Comparison of ENCODE assay signal across 1 cellular context in the genomic region with DNA sequence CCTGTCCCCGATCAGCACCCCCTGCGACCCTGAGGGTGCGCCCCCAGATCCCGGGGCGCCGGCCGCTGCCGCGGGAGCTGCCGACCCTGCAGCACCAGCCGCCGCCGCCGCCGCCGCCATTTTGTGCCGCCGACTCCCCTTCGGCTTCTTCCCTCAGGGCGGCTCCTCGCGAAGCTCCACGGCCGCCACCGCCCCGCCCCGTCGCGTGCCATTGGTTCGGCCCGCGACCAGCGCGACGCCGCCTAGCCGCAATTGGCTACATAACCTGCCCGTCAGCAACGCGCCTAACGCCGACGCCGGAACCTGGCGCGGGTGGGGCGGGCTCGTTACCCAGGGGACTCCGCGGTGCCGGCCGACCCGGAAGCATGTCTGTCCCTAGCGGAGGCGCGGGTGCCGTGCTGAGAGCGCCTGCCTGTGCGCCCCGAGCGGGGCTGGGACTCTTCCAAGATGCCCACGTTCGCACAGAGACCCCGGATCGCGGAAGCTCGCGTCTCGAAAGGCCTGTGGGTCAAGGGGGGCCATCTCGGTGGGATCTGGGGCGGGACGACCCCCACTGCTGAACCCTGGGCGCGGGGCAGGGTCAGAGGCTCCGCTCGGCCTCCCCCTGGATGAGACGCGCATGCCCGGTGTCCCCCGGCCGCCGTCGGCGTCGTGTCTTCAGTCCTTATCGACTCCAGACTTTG.
A peak's percentile ranks its signal among the peaks of the same experiment; 100 is the strongest.
TF ChIP-seq lines count a peak whose summit lies in the region.

CCNL2 (minus strand) TSS at position 149 of the 683 bp plus-strand sequence; CDS start at position 120, 29 bp downstream.

TF ChIP-seq in K562, 482 proteins besides CTCF, POLR2A, EP300 and RAD21 (continued from another document and continues in another):
- TF ChIP-seq FOXJ2 (tag; IDR thresholded peaks at IDR 0.05): no peak
- peak; percentile 94 for TF ChIP-seq ZBTB40 (IDR thresholded peaks at IDR 0.05)
- no peak for TF ChIP-seq ZBTB40 (CRISPR knock-in tag; IDR thresholded peaks at IDR 0.05)
- peak; percentile 73 for TF ChIP-seq TAF9B (IDR thresholded peaks at IDR 0.05; ENCODE audit: partially characterized antibody)
- no peak for TF ChIP-seq SAFB (IDR thresholded peaks at IDR 0.05; ENCODE audit: borderline replicate concordance, low read depth, low read length)
- no peak; the same call in 1 of the 2 replicates for TF ChIP-seq ZNF263 (CRISPR knock-in tag; IDR thresholded peaks at IDR 0.05; ENCODE audit: borderline replicate concordance)
- TF ChIP-seq TARDBP (IDR thresholded peaks at IDR 0.05): 0 out of 2 replicates have a peak, but pooled peaks have one; percentile 17
- TF ChIP-seq ARID1B (IDR thresholded peaks at IDR 0.05): no peak; the same call in 1 of the 2 replicates
- no peak for TF ChIP-seq CBX8 (IDR thresholded peaks at IDR 0.05; ENCODE audit: borderline replicate concordance, extremely low read depth, low read depth, low read length, poor library complexity, severe bottlenecking)
- TF ChIP-seq, protein P1, sequence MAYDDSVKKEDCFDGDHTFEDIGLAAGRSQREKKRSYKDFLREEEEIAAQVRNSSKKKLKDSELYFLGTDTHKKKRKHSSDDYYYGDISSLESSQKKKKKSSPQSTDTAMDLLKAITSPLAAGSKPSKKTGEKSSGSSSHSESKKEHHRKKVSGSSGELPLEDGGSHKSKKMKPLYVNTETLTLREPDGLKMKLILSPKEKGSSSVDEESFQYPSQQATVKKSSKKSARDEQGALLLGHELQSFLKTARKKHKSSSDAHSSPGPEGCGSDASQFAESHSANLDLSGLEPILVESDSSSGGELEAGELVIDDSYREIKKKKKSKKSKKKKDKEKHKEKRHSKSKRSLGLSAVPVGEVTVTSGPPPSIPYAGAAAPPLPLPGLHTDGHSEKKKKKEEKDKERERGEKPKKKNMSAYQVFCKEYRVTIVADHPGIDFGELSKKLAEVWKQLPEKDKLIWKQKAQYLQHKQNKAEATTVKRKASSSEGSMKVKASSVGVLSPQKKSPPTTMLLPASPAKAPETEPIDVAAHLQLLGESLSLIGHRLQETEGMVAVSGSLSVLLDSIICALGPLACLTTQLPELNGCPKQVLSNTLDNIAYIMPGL (CRISPR knock-in tag; IDR thresholded peaks at IDR 0.05): peak; percentile 95
- TF ChIP-seq POLR2G (IDR thresholded peaks at IDR 0.05; ENCODE audit: low read depth, low read length): peak; percentile 96
- TF ChIP-seq GTF2F1 (IDR thresholded peaks at IDR 0.05; ENCODE audit: low read depth, low read length): no peak
- TF ChIP-seq U2AF2 (optimal IDR thresholded peaks at IDR 0.05; ENCODE audit: low read depth, low read length): no peak
- TF ChIP-seq CBX3 (IDR thresholded peaks at IDR 0.05; ENCODE audit: borderline replicate concordance in 1 of 2, low read length in 2 of 2): peak in 1 of 2 experiments; percentile 68; a peak in 1 of 3 replicates
- no peak for TF ChIP-seq ZC3H8 (IDR thresholded peaks at IDR 0.05)
- no peak for TF ChIP-seq BRD9 (IDR thresholded peaks at IDR 0.05; ENCODE audit: low read depth, partially characterized antibody)
- TF ChIP-seq TCF15 (CRISPR knock-in tag; IDR thresholded peaks at IDR 0.05): no peak
- TF ChIP-seq NONO (IDR thresholded peaks at IDR 0.05; ENCODE audit: low read depth in 2 of 2, low read length in 1 of 2): peak in 1 of 2 experiments; percentile 95; a peak in 3 of 4 replicates
- peak; percentile 93 for TF ChIP-seq CTBP1 (IDR thresholded peaks at IDR 0.05; ENCODE audit: borderline replicate concordance)
- TF ChIP-seq MNT (conservative IDR thresholded peaks at IDR 0.05): peak; percentile 91 to 97
- TF ChIP-seq, protein P2, sequence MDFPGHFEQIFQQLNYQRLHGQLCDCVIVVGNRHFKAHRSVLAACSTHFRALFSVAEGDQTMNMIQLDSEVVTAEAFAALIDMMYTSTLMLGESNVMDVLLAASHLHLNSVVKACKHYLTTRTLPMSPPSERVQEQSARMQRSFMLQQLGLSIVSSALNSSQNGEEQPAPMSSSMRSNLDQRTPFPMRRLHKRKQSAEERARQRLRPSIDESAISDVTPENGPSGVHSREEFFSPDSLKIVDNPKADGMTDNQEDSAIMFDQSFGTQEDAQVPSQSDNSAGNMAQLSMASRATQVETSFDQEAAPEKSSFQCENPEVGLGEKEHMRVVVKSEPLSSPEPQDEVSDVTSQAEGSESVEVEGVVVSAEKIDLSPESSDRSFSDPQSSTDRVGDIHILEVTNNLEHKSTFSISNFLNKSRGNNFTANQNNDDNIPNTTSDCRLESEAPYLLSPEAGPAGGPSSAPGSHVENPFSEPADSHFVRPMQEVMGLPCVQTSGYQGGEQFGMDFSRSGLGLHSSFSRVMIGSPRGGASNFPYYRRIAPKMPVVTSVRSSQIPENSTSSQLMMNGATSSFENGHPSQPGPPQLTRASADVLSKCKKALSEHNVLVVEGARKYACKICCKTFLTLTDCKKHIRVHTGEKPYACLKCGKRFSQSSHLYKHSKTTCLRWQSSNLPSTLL (IDR thresholded peaks at IDR 0.05): no peak
- TF ChIP-seq SRSF3 (IDR thresholded peaks at IDR 0.05; ENCODE audit: insufficient read depth, low read length): no peak
- TF ChIP-seq ZNF253 (CRISPR knock-in tag; conservative IDR thresholded peaks at IDR 0.05): no peak
- no peak for TF ChIP-seq PPARD (CRISPR knock-in tag; IDR thresholded peaks at IDR 0.05)
- TF ChIP-seq ZNF699 (CRISPR knock-in tag; IDR thresholded peaks at IDR 0.05; ENCODE audit: insufficient replicate concordance): no peak
- TF ChIP-seq RFX1 (IDR thresholded peaks at IDR 0.05): peak; percentile 82; the same call in 1 of the 2 replicates
- TF ChIP-seq ELF2 (CRISPR knock-in tag; IDR thresholded peaks at IDR 0.05): peak; percentile 98
- 0 out of 2 replicates have a peak, but pooled peaks have one; percentile 15 for TF ChIP-seq CBFB (CRISPR knock-in tag; IDR thresholded peaks at IDR 0.05)
- peak; percentile 86 for TF ChIP-seq TAF1 (IDR thresholded peaks at IDR 0.05; ENCODE audit: control insufficient read depth, extremely low read depth, insufficient read depth, low read length, severe bottlenecking)
- no peak for TF ChIP-seq BACH1 (tag; IDR thresholded peaks at IDR 0.05)
- TF ChIP-seq ZKSCAN3 (CRISPR knock-in tag; IDR thresholded peaks at IDR 0.05): no peak
- no peak for TF ChIP-seq ZNF408 (CRISPR knock-in tag; IDR thresholded peaks at IDR 0.05; ENCODE audit: low read depth)
- TF ChIP-seq, protein P3, sequence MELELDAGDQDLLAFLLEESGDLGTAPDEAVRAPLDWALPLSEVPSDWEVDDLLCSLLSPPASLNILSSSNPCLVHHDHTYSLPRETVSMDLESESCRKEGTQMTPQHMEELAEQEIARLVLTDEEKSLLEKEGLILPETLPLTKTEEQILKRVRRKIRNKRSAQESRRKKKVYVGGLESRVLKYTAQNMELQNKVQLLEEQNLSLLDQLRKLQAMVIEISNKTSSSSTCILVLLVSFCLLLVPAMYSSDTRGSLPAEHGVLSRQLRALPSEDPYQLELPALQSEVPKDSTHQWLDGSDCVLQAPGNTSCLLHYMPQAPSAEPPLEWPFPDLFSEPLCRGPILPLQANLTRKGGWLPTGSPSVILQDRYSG (tag; conservative IDR thresholded peaks at IDR 0.05; ENCODE audit: low read depth): no peak
- no peak for TF ChIP-seq STAT5B (CRISPR knock-in tag; IDR thresholded peaks at IDR 0.05)
- no peak for TF ChIP-seq KLF16 (IDR thresholded peaks at IDR 0.05)
- no peak for TF ChIP-seq SETDB1 (IDR thresholded peaks at IDR 0.05; ENCODE audit: low read length)
- no peak for TF ChIP-seq ZNF589 (CRISPR knock-in tag; IDR thresholded peaks at IDR 0.05; ENCODE audit: low read depth)
- TF ChIP-seq XRCC4 (IDR thresholded peaks at IDR 0.05; ENCODE audit: extremely low read depth, insufficient read depth, insufficient read length): no peak
- TF ChIP-seq ARID3B (CRISPR knock-in tag; IDR thresholded peaks at IDR 0.05; ENCODE audit: borderline replicate concordance): peak; percentile 88; the same call in 1 of the 2 replicates
- TF ChIP-seq HLTF (IDR thresholded peaks at IDR 0.05): peak; percentile 24
- peak; percentile 82 for TF ChIP-seq ZNF395 (CRISPR knock-in tag; IDR thresholded peaks at IDR 0.05)
- TF ChIP-seq ZFP1 (CRISPR knock-in tag; IDR thresholded peaks at IDR 0.05): 0 out of 2 replicates have a peak, but pooled peaks have one; percentile 7
